22 cellular contexts compared by ENCODE assay signal in the genomic region with DNA sequence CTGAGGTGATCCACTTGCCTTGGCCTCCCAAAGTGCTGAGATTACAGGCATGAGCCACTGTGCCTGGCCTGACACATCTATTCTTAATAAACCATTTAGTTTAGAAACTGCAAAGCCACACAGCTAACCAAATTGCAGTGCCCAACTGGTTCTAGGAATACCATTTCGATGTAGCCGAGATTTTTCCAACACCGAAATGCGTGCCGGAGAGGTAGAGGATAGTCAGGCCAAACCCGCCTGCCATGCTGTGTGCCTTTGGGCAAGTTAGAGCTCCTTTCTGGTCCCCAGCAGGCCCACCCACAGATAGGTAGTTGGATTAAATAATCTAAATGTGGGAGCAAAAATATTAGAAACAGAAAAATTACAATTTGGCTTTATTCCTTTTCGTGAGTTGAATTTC.
"Had no signal": no experiment of that assay in that cellular context is flagged by ENCODE, and none has a peak within 500 bp of the region (broad histone marks: within the 10 kb centered on the region; RNA-seq: fewer than 3 reads in every experiment).

No MANE protein-coding gene starts in this region.

- H3K27me3 Mint-ChIP-seq: activated naive CD4-positive, alpha-beta T cell treated with anti-CD3 and anti-CD28 coated beads, Interleukin-2, amount 50 U/mL, for 24 hours had no signal

- H3K9me3 ChIP-seq: esophagus squamous epithelium, left ventricle myocardium inferior, upper lobe of left lung had no signal

- H3K4me3 ChIP-seq: esophagus squamous epithelium, left ventricle myocardium inferior, upper lobe of left lung had no signal

- DNase-seq: activated CD4-positive, alpha-beta T cell treated with anti-CD3 and anti-CD28 coated beads for 48 hours; activated CD4-positive, alpha-beta T cell treated with anti-CD3 and anti-CD28 coated beads, Interleukin-2, amount 50 U/mL, for 48 hours; activated CD8-positive, alpha-beta memory T cell treated with anti-CD3 and anti-CD28 coated beads, Interleukin-2, amount 50 U/mL, for 4 hours; activated naive CD8-positive, alpha-beta T cell treated with anti-CD3 and anti-CD28 coated beads, Interleukin-2, amount 50 U/mL, for 24 hours; activated T-cell treated with anti-CD3 and anti-CD28 coated beads, Interleukin-2, amount 50 U/mL, for 24 hours; amygdala; central memory CD4-positive, alpha-beta T cell; dermis blood vessel endothelial cell; effector CD8-positive, alpha-beta T cell; esophagus squamous epithelium; foreskin melanocyte; left ventricle myocardium inferior; right cardiac atrium; stimulated activated CD4-positive, alpha-beta T cell treated with anti-CD3 and anti-CD28 coated beads, Interleukin-12 subunit alpha, Interleukin-12 subunit beta, amount 100 ng/mL, for 4 hours; stimulated activated CD4-positive, alpha-beta T cell treated with anti-CD3 and anti-CD28 coated beads, Interleukin-4, amount 100 ng/mL, for 1 hour; stimulated activated naive CD8-positive, alpha-beta T cell treated with anti-CD3 and anti-CD28 coated beads, Interleukin-15, Interleukin-2, amounts not matched to agents 100 U/mL and 50 U/mL, for 24 hours had no signal

- H3K27ac ChIP-seq: epithelial cell of prostate, esophagus squamous epithelium, left ventricle myocardium inferior, upper lobe of left lung, VCaP had no signal

- H3K4me1 Mint-ChIP-seq: activated naive CD4-positive, alpha-beta T cell treated with anti-CD3 and anti-CD28 coated beads, Interleukin-2, amount 50 U/mL, for 24 hours; activated naive CD8-positive, alpha-beta T cell treated with anti-CD3 and anti-CD28 coated beads, Interleukin-2, amount 50 U/mL, for 24 hours had no signal

- H3K9me3 Mint-ChIP-seq: activated naive CD4-positive, alpha-beta T cell treated with anti-CD3 and anti-CD28 coated beads, Interleukin-2, amount 50 U/mL, for 24 hours; activated naive CD8-positive, alpha-beta T cell treated with anti-CD3 and anti-CD28 coated beads, Interleukin-2, amount 50 U/mL, for 24 hours; activated T-cell treated with anti-CD3 and anti-CD28 coated beads, Interleukin-2, amount 50 U/mL, for 24 hours; nephron had no signal

- ATAC-seq: activated CD4-positive, CD25-positive, alpha-beta regulatory T cell treated with anti-CD3 and anti-CD28 coated beads, Interleukin-2, amount 50 U/mL, for 24 hours; activated naive CD8-positive, alpha-beta T cell treated with anti-CD3 and anti-CD28 coated beads, Interleukin-2, amount 50 U/mL, for 24 hours; right cardiac atrium; stimulated activated naive CD8-positive, alpha-beta T cell treated with anti-CD3 and anti-CD28 coated beads, Interleukin-15, Interleukin-2, amounts not matched to agents 100 U/mL and 50 U/mL, for 24 hours had no signal

- H3K4me1 ChIP-seq: esophagus squamous epithelium, left ventricle myocardium inferior had no signal

- H3K36me3 Mint-ChIP-seq: activated naive CD4-positive, alpha-beta T cell treated with anti-CD3 and anti-CD28 coated beads, Interleukin-2, amount 50 U/mL, for 24 hours had no signal

- H3K36me3 ChIP-seq: esophagus squamous epithelium, left ventricle myocardium inferior, upper lobe of left lung had no signal

- H3K27ac Mint-ChIP-seq: activated naive CD4-positive, alpha-beta T cell treated with anti-CD3 and anti-CD28 coated beads, Interleukin-2, amount 50 U/mL, for 24 hours; activated naive CD8-positive, alpha-beta T cell treated with anti-CD3 and anti-CD28 coated beads, Interleukin-2, amount 50 U/mL, for 24 hours; activated T-cell treated with anti-CD3 and anti-CD28 coated beads, Interleukin-2, amount 50 U/mL, for 24 hours had no signal

- H3K4me3 Mint-ChIP-seq: activated naive CD4-positive, alpha-beta T cell treated with anti-CD3 and anti-CD28 coated beads, Interleukin-2, amount 50 U/mL, for 24 hours; activated naive CD8-positive, alpha-beta T cell treated with anti-CD3 and anti-CD28 coated beads, Interleukin-2, amount 50 U/mL, for 24 hours; activated T-cell treated with anti-CD3 and anti-CD28 coated beads, Interleukin-2, amount 50 U/mL, for 24 hours; nephron had no signal

- H3K27me3 ChIP-seq: upper lobe of left lung had no signal
